In genomic region chr1:39159224-39160036, GRCh38 we compare ENCODE assay signal across 9 cellular contexts. TPM values are rescaled to one million over a fixed set of nuclear protein-coding genes. Genes with fewer than 3 reads are reported as not detected.
DNase-seq lines count a peak whose midpoint lies in the region; ATAC-seq and TF ChIP-seq lines count a peak whose summit lies in the region.
"Had no signal": no experiment of that assay in that cellular context is flagged by ENCODE, and none has a peak within 500 bp of the region (broad histone marks: within the 10 kb centered on the region; RNA-seq: fewer than 3 reads in every experiment).

No MANE protein-coding gene starts in this region.

- no peak overlapping the region for H3K23ac ChIP-seq in trophoblast cell (ENCODE audit: low read length)

- no peak overlapping the region for H2BK5ac ChIP-seq in trophoblast cell (ENCODE audit: low read depth, low read length, poor library complexity)

- TF ChIP-seq CTCF in SK-N-SH (IDR thresholded peaks at IDR 0.05), result no peak
- TF ChIP-seq CTCF in natural killer cell (IDR thresholded peaks at IDR 0.05), result no peak

- peaks cover 36% of the 10 kb centered on the region for H4K20me1 ChIP-seq in SK-N-SH (ENCODE audit: insufficient read depth)

- no peak overlapping the region for H3K14ac ChIP-seq in trophoblast cell (ENCODE audit: low read length)

- no peak overlapping the region for H4K12ac ChIP-seq in trophoblast cell (ENCODE audit: low read depth, low read length)

- intact Hi-C loops in natural killer cell (cut with micrococcal nuclease), result no loop called here

- DNase-seq in EH (ENCODE audit: low read depth) (peak; percentile 78), SK-N-SH (no peak), foreskin melanocyte (peak; percentile 29), trophoblast cell (peak in 1 of 2 donors; percentile 34), natural killer cell (no peak), T1000 (lab: John Stamatoyannopoulos, UW) (no peak)
- DNase-seq: stimulated activated CD8-positive, alpha-beta memory T cell treated with anti-CD3 and anti-CD28 coated beads, Interleukin-4, amount 100 ng/mL, for 48 hours had no signal

- ATAC-seq in HG03439 (IDR thresholded peaks at IDR 0.05; ENCODE audit: unreplicated experiment) (no peak), GM21390 (IDR thresholded peaks at IDR 0.05; ENCODE audit: unreplicated experiment) (no peak), natural killer cell (no peak)

- no peak for TF ChIP-seq RAD21 in SK-N-SH (IDR thresholded peaks at IDR 0.05; ENCODE audit: low read length)

- no peaks in the 10 kb centered on the region for H3K36me3 Mint-ChIP-seq in natural killer cell

- H3K4ac ChIP-seq in trophoblast cell (ENCODE audit: low read depth, low read length), result no peak overlapping the region

- H3K4me2 ChIP-seq in SK-N-SH (peak overlapping the region; percentile 68), trophoblast cell (ENCODE audit: low read length) (no peak overlapping the region)

- H2BK12ac ChIP-seq in trophoblast cell (ENCODE audit: low read length), result no peak overlapping the region

- no peaks in the 10 kb centered on the region for H3K36me3 ChIP-seq in SK-N-SH (replicated peaks in 1 of 2; ENCODE audit: control insufficient read depth in 1 of 2, insufficient read depth in 2 of 2, low read length in 1 of 2)
- H3K36me3 ChIP-seq in trophoblast cell (ENCODE audit: control insufficient read depth in 1 of 2, insufficient read depth in 2 of 2, low read length in 2 of 2), result no peaks in the 10 kb centered on the region

- H3K9me2 ChIP-seq in SK-N-SH, result no peaks in the 10 kb centered on the region

- H3K79me2 ChIP-seq in SK-N-SH (ENCODE audit: insufficient read depth), result peaks cover 84% of the 10 kb centered on the region
- H3K79me2 ChIP-seq in trophoblast cell (ENCODE audit: control insufficient read depth, insufficient read depth, low read length, poor library complexity), result no peaks in the 10 kb centered on the region

- peaks cover 8 to 43% of the 10 kb centered on the region in 2 experiments; a peak in 3 of 4 replicates for H3K4me1 ChIP-seq in SK-N-SH (ENCODE audit: control insufficient read depth in 1 of 2, insufficient read depth in 2 of 2, low read depth in 1 of 2, low read length in 1 of 2)
- H3K4me1 ChIP-seq in trophoblast cell (ENCODE audit: control insufficient read depth in 1 of 2, insufficient read depth in 2 of 2, low read length in 2 of 2), result peaks cover 11 to 22% of the 10 kb centered on the region in 2 experiments

- H3K27me3 Mint-ChIP-seq in natural killer cell (ENCODE audit: low read depth in 2 of 2), result no peaks in the 10 kb centered on the region

- H3K9me3 Mint-ChIP-seq in natural killer cell, result no peaks in the 10 kb centered on the region

- H3K27me3 ChIP-seq in SK-N-SH (ENCODE audit: insufficient read depth), result no peaks in the 10 kb centered on the region
- no peaks in the 10 kb centered on the region for H3K27me3 ChIP-seq in trophoblast cell (ENCODE audit: insufficient read depth, low read length)

- H2AK5ac ChIP-seq in trophoblast cell (ENCODE audit: low read length), result no peak overlapping the region

- WGBS in SK-N-SH (ENCODE audit: low lambda C conversion rate), result 87% methylated on average over 1 of the region's 1 CpG
- WGBS in trophoblast cell (ENCODE audit: extremely low coverage, insufficient coverage, insufficient read length), result no CpG with 5 or more reads among the region's 1 CpG

- no peak overlapping the region for H3K18ac ChIP-seq in trophoblast cell (ENCODE audit: low read length)

- no peak overlapping the region for H2BK120ac ChIP-seq in trophoblast cell (ENCODE audit: insufficient read depth, low read length, poor library complexity)

- TF ChIP-seq EP300 in SK-N-SH (IDR thresholded peaks at IDR 0.05; ENCODE audit: borderline replicate concordance in 1 of 2, low read depth in 1 of 2, low read length in 1 of 2), result no peak

- H3K4me3 ChIP-seq in SK-N-SH (ENCODE audit: low read depth in 2 of 2, low read length in 1 of 2), result no peak overlapping the region
- no peak overlapping the region for H3K4me3 ChIP-seq in trophoblast cell (ENCODE audit: low read depth, low read length)

- H3K27ac Mint-ChIP-seq in natural killer cell, result no peak overlapping the region

- H3K9me3 ChIP-seq in SK-N-SH (no peaks in the 10 kb centered on the region), trophoblast cell (ENCODE audit: insufficient read depth, low read depth, low read length) (no peaks in the 10 kb centered on the region)

- H3K27ac ChIP-seq in SK-N-SH (ENCODE audit: low read depth in 2 of 2, low read length in 1 of 2) (peak overlapping the region in 1 of 2 experiments; percentile 77; a peak in 2 of 4 replicates), trophoblast cell (ENCODE audit: low read depth, low read length) (peak overlapping the region; percentile 60)

- H3K9ac ChIP-seq in SK-N-SH, result no peak overlapping the region
- no peak overlapping the region for H3K9ac ChIP-seq in trophoblast cell (ENCODE audit: low read length)

- H3K79me1 ChIP-seq in trophoblast cell (ENCODE audit: low read length), result peaks cover 7% of the 10 kb centered on the region

- no peak overlapping the region for H4K8ac ChIP-seq in trophoblast cell (ENCODE audit: low read depth, low read length)

- peaks cover 22% of the 10 kb centered on the region for H3F3A ChIP-seq in SK-N-SH (replicated peaks; ENCODE audit: insufficient read depth)

- POLR2A ChIA-PET in SK-N-SH (lab: Yijun Ruan, JAX), result interaction anchor here (0.6 kb wide), 1 partner anchor 246 kb away, joined by 6 read pairs; no protein-coding TSS in a partner anchor

- H3K4me3 Mint-ChIP-seq in natural killer cell, result no peak overlapping the region

- peaks cover 0 to 8% of the 10 kb centered on the region in 2 donors for H3K4me1 Mint-ChIP-seq in natural killer cell

- H2AFZ ChIP-seq in SK-N-SH (ENCODE audit: low read depth), result no peak overlapping the region
- H2AFZ ChIP-seq in trophoblast cell (ENCODE audit: insufficient read depth, low read length, poor library complexity), result no peak overlapping the region

- CTCF ChIA-PET in SK-N-SH (lab: Yijun Ruan, JAX), result interaction anchor here (1.0 to 2.8 kb wide), 4 partner anchors 18 to 560 kb away, joined by 3 to 12 read pairs (median 7); no protein-coding TSS in a partner anchor

- H4K91ac ChIP-seq in trophoblast cell (ENCODE audit: low read depth, low read length), result no peak overlapping the region

TF ChIP-seq in SK-N-SH, 30 proteins besides CTCF, POLR2A, EP300 and RAD21:
- TF ChIP-seq FOSL2 (IDR thresholded peaks at IDR 0.05; ENCODE audit: borderline replicate concordance, low read depth) (peak; percentile 45; the same call in 1 of the 2 replicates), SIN3A (IDR thresholded peaks at IDR 0.05; ENCODE audit: borderline replicate concordance, low read depth, low read length) (no peak), TCF12 (IDR thresholded peaks at IDR 0.05) (peak; percentile 31; the same call in 1 of the 2 replicates), TAF1 (IDR thresholded peaks at IDR 0.05; ENCODE audit: borderline replicate concordance, low read depth, low read length) (no peak), ZBTB33 (IDR thresholded peaks at IDR 0.05; ENCODE audit: borderline replicate concordance, low read depth) (no peak)

RNA-seq across cellular contexts. Expression of gene MACF1, which starts 45.1 kb away (rescaled TPM):
- polyA plus RNA-seq in SK-N-SH (2012; rRNA removed), result 37.6 and 45.9 TPM in 2 replicates
- 34.1 and 37.3 TPM in 2 replicates for polyA plus RNA-seq in SK-N-SH (2012; cell fraction: cytosol; rRNA removed)
- polyA plus RNA-seq in SK-N-SH (2012; cell fraction: nucleus; rRNA removed), result 141 and 172 TPM in 2 replicates
- 51.7 and 53.8 TPM in 2 replicates for polyA plus RNA-seq in trophoblast cell (2013)
- 100 to 1,000 TPM; 752 to 811 (median 752) TPM for total RNA-seq in natural killer cell

Comparison
In these comparisons a context has a peak if more than half of its experiments do, and no peak if none do; other contexts are left out.
1. DNase-seq: peak in EH (single experiment) and foreskin melanocyte (single experiment); none in SK-N-SH (single experiment), natural killer cell (single experiment) and T1000 (single experiment).